ENCODE assay signal across 21 cellular contexts in genomic region chr22:22922954-22923319, GRCh38. TPM values are rescaled to one million over a fixed set of nuclear protein-coding genes. Genes with fewer than 3 reads are reported as not detected.
A peak's percentile ranks its signal among the peaks of the same experiment; 100 is the strongest.
DNase-seq lines count a peak whose midpoint lies in the region; ATAC-seq and TF ChIP-seq lines count a peak whose summit lies in the region.
"Had no signal": no experiment of that assay in that cellular context is flagged by ENCODE, and none has a peak within 500 bp of the region (broad histone marks: within the 10 kb centered on the region; RNA-seq: fewer than 3 reads in every experiment).

No MANE protein-coding gene starts in this region.

- ATAC-seq in central memory CD8-positive, alpha-beta T cell (replicated peaks; ENCODE audit: extremely low read depth, poor library complexity, severe bottlenecking), result no peak
- ATAC-seq in memory B cell (ENCODE audit: low read depth) (no peak), HG03139 (IDR thresholded peaks at IDR 0.05; ENCODE audit: unreplicated experiment) (no peak), foreskin keratinocyte (no peak), GM18870 (IDR thresholded peaks at IDR 0.05; ENCODE audit: unreplicated experiment) (no peak)
- ATAC-seq: GM23338, HCT116, HepG2 had no signal

- H3K4me3 Mint-ChIP-seq in IgD-negative memory B cell (peak overlapping the region in 2 of 4 donors; percentile 64 to 68), memory B cell (no peak overlapping the region)
- H3K4me3 Mint-ChIP-seq in central memory CD8-positive, alpha-beta T cell, result no peak overlapping the region
- H3K4me3 Mint-ChIP-seq: CD4-positive, CD25-positive, alpha-beta regulatory T cell; CD8-positive, alpha-beta memory T cell; GM23338 had no signal

- H3K27ac ChIP-seq in BLaER1 (no peak overlapping the region), substantia nigra (ENCODE audit: low read depth, low read length, poor library complexity, severe bottlenecking) (no peak overlapping the region), foreskin keratinocyte (no peak overlapping the region)

- no peaks in the 10 kb centered on the region for H3K27me3 ChIP-seq in BLaER1
- H3K27me3 ChIP-seq in foreskin keratinocyte, result no peaks in the 10 kb centered on the region

- TF ChIP-seq CTCF in foreskin keratinocyte (conservative IDR thresholded peaks at IDR 0.05), result no peak

- peak overlapping the region in 2 of 3 donors; percentile 34 to 36 for H3K27ac Mint-ChIP-seq in IgD-negative memory B cell
- peak overlapping the region; percentile 19 for H3K27ac Mint-ChIP-seq in central memory CD8-positive, alpha-beta T cell (ENCODE audit: low read depth)
- H3K27ac Mint-ChIP-seq in memory B cell, result peak overlapping the region; percentile 59
- H3K27ac Mint-ChIP-seq: CD4-positive, CD25-positive, alpha-beta regulatory T cell; CD8-positive, alpha-beta memory T cell; GM23338 had no signal

- H3K4me1 ChIP-seq in BLaER1 (peaks cover 97% of the 10 kb centered on the region), foreskin keratinocyte (no peaks in the 10 kb centered on the region)

- peak overlapping the region; percentile 13 for H3K4me2 ChIP-seq in BLaER1
- H3K4me2 ChIP-seq: GM23338 had no signal

- H3K9me3 ChIP-seq in BLaER1, result no peaks in the 10 kb centered on the region

- no peaks in the 10 kb centered on the region for H4K20me1 ChIP-seq in BLaER1

- peaks cover 2% of the 10 kb centered on the region for H3K27me3 Mint-ChIP-seq in IgD-negative memory B cell
- no peaks in the 10 kb centered on the region for H3K27me3 Mint-ChIP-seq in central memory CD8-positive, alpha-beta T cell
- no peaks in the 10 kb centered on the region for H3K27me3 Mint-ChIP-seq in memory B cell
- H3K27me3 Mint-ChIP-seq: CD4-positive, CD25-positive, alpha-beta regulatory T cell had no signal

- H3K9ac ChIP-seq in BLaER1, result no peak overlapping the region

- peaks cover 22 to 55% (median 47%) of the 10 kb centered on the region in 3 donors for H3K4me1 Mint-ChIP-seq in IgD-negative memory B cell
- peaks cover 14% of the 10 kb centered on the region for H3K4me1 Mint-ChIP-seq in central memory CD8-positive, alpha-beta T cell
- peaks cover 57% of the 10 kb centered on the region for H3K4me1 Mint-ChIP-seq in memory B cell

- no peaks in the 10 kb centered on the region for H3K36me3 ChIP-seq in BLaER1

- H3K36me3 Mint-ChIP-seq in IgD-negative memory B cell, result peaks cover 3% of the 10 kb centered on the region
- peaks cover 3% of the 10 kb centered on the region for H3K36me3 Mint-ChIP-seq in central memory CD8-positive, alpha-beta T cell (ENCODE audit: insufficient read depth)
- H3K36me3 Mint-ChIP-seq in memory B cell, result no peaks in the 10 kb centered on the region
- H3K36me3 Mint-ChIP-seq: CD4-positive, CD25-positive, alpha-beta regulatory T cell; CD8-positive, alpha-beta memory T cell had no signal

- no peaks in the 10 kb centered on the region for H3K9me3 Mint-ChIP-seq in IgD-negative memory B cell
- no peaks in the 10 kb centered on the region for H3K9me3 Mint-ChIP-seq in central memory CD8-positive, alpha-beta T cell
- H3K9me3 Mint-ChIP-seq in memory B cell, result no peaks in the 10 kb centered on the region
- H3K9me3 Mint-ChIP-seq: CD4-positive, CD25-positive, alpha-beta regulatory T cell; CD8-positive, alpha-beta memory T cell; GM23338 had no signal

- no peak for DNase-seq in central memory CD8-positive, alpha-beta T cell (ENCODE audit: low spot score in 2 of 2)
- DNase-seq in memory B cell (ENCODE audit: low spot score in 2 of 2), result no peak
- no peak for DNase-seq in substantia nigra (lab: John Stamatoyannopoulos, UW)
- no peak for DNase-seq in foreskin keratinocyte
- DNase-seq: 8988T; C1 segment of cervical spinal cord; CD4-positive, CD25-positive, alpha-beta regulatory T cell; CD8-positive, alpha-beta memory T cell; COR-L47; DMS 273 treated with DMSO at 0.1 percent for 48 hours; DMS53; DND-41 had no signal

- no peak overlapping the region for H3K4me3 ChIP-seq in BLaER1
- H3K4me3 ChIP-seq: GM23338 had no signal

RNA-seq across cellular contexts. Expression of gene IGLL5, which starts 35.3 kb away (rescaled TPM):
- polyA plus RNA-seq in IgD-negative memory B cell (195 TPM), foreskin keratinocyte (not detected in 2 replicates)
- total RNA-seq in foreskin keratinocyte, result not detected in 2 replicates
- total RNA-seq: A673; CD8-positive, alpha-beta memory T cell; GM23338; HepG2 had no signal
- polyA plus RNA-seq: AG04450; CD8-positive, alpha-beta memory T cell; GM23338; HepG2 had no signal

Comparison
In these comparisons a context has a peak if more than half of its experiments do, and no peak if none do; other contexts are left out.
1. RNA of gene IGLL5, which starts 35.3 kb away (polyA plus RNA-seq): 195 TPM in IgD-negative memory B cell (single experiment); not detected in foreskin keratinocyte; every median in the first group is over 100 times any median in the second.
2. Peak in every context shown above with its lines, with median percentiles within 50 percentile points of each other: H3K27ac Mint-ChIP-seq.